ENCODE assay signal across 8 cellular contexts in the genomic region with DNA sequence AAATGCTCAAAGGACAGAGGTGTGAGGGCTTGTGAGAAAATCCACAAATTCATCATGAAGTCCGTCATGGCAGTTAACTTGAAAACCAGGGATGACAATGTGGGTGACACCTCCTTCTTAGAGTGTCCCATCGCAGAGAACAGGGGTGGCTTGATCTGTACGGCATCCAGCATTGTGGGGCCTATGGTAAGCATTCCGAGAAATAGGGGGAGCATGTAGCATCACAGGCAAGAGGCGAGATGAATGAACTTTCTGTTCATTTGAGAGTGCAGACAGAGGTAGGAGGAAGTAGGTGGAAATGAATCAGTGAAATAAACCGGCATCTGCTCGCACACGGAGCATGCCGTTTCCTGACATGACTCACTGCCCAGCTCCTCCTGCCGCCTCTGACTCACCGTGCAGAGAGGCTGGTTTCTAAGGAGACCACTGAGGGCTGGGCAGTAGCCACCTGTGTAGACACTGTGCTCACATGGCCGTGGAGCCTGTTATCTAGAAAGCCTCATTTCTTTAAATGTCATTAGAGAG.
DNase-seq lines count a peak whose midpoint lies in the region; ATAC-seq and TF ChIP-seq lines count a peak whose summit lies in the region.

No MANE protein-coding gene starts in this region.

- H3K9me3 Mint-ChIP-seq in Calu3 (ENCODE audit: low read depth, unreplicated experiment) = peaks cover 5% of the 10 kb centered on the region
- H3K9me3 Mint-ChIP-seq in activated naive CD4-positive, alpha-beta T cell treated with anti-CD3 and anti-CD28 coated beads, Interleukin-2, amount 10 ng/mL, durations not matched to agents 7 days and 5 days = no peaks in the 10 kb centered on the region

- H3K27ac Mint-ChIP-seq in Calu3 (ENCODE audit: unreplicated experiment) = peak overlapping the region; percentile 98
- no peak overlapping the region for H3K27ac Mint-ChIP-seq in activated naive CD4-positive, alpha-beta T cell treated with anti-CD3 and anti-CD28 coated beads, Interleukin-2, amount 10 ng/mL, durations not matched to agents 7 days and 5 days

- peak; percentile 84 for DNase-seq in Calu3
- peak; percentile 76 for DNase-seq in NCI-H748 treated with DMSO at 0.1 percent for 48 hours (lab: John Stamatoyannopoulos, UW)
- peak; percentile 52 for DNase-seq in activated naive CD4-positive, alpha-beta T cell treated with anti-CD3 and anti-CD28 coated beads, Interleukin-2, amount 10 ng/mL, durations not matched to agents 7 days and 5 days
- DNase-seq in left cardiac atrium = peak; percentile 74
- DNase-seq in gastrocnemius medialis = peak in 1 of 2 donors; percentile 12
- DNase-seq in effector CD8-positive, alpha-beta T cell (lab: John Stamatoyannopoulos, UW) = no peak

- peak; percentile 99 for ATAC-seq in GM19395 (IDR thresholded peaks at IDR 0.05; ENCODE audit: unreplicated experiment)
- ATAC-seq in HG03354 (IDR thresholded peaks at IDR 0.05; ENCODE audit: poor library complexity, severe bottlenecking, unreplicated experiment) = peak; percentile 100
- peak; percentile 90 to 99 for ATAC-seq in left cardiac atrium
- ATAC-seq in gastrocnemius medialis = peak; percentile 27 to 39

- H3K27me3 Mint-ChIP-seq in Calu3 (ENCODE audit: unreplicated experiment) = no peaks in the 10 kb centered on the region
- H3K27me3 Mint-ChIP-seq in activated naive CD4-positive, alpha-beta T cell treated with anti-CD3 and anti-CD28 coated beads, Interleukin-2, amount 10 ng/mL, durations not matched to agents 7 days and 5 days = peaks cover 10% of the 10 kb centered on the region

- H3K27me3 ChIP-seq in gastrocnemius medialis = no peaks in the 10 kb centered on the region

- intact Hi-C loops in Calu3 (cut with micrococcal nuclease; ENCODE audit: unreplicated experiment) (loop anchor here (1.0 to 10.0 kb wide), 6 partner anchors 8 to 785 kb away; a partner anchor contains a TSS), left cardiac atrium (cut with DNase I) (no loop called here), gastrocnemius medialis (cut with DNase I; ENCODE audit: low total_unique reads) (no loop called here)

- BruUV-seq in Calu3 (replicated peaks; lab: Mats Ljungman, UMichigan) = no TSS peak

- H3K36me3 ChIP-seq in gastrocnemius medialis = no peaks in the 10 kb centered on the region

- TF ChIP-seq CTCF in Calu3 (IDR thresholded peaks at IDR 0.05; ENCODE audit: unreplicated experiment) (no peak), gastrocnemius medialis (IDR thresholded peaks at IDR 0.05 in 4 of 5, conservative IDR thresholded peaks at IDR 0.05 in 1 of 5) (no peak)

- CTCF ChIA-PET in Calu3 (lab: Charles Lee) = no interaction called here
- CTCF ChIA-PET in activated naive CD4-positive, alpha-beta T cell treated with anti-CD3 and anti-CD28 coated beads, Interleukin-2, amount 10 ng/mL, durations not matched to agents 7 days and 5 days (lab: Charles Lee) = interaction anchor here (0.6 kb wide), 1 partner anchor 1488 kb away, joined by 3 read pairs; no protein-coding TSS in a partner anchor

- H3K4me1 ChIP-seq in gastrocnemius medialis = peaks cover 4% of the 10 kb centered on the region in 2 donors

- no peak overlapping the region for H3K4me3 ChIP-seq in gastrocnemius medialis

- in situ Hi-C loops in gastrocnemius medialis (cut with MboI; ENCODE audit: low sequenced_read_pairs in 4 of 4) = no loop called here

- no peak for TF ChIP-seq POLR2A in gastrocnemius medialis (IDR thresholded peaks at IDR 0.05)

- H3K36me3 Mint-ChIP-seq in Calu3 (ENCODE audit: insufficient read depth, unreplicated experiment) = peaks cover 46% of the 10 kb centered on the region
- no peaks in the 10 kb centered on the region for H3K36me3 Mint-ChIP-seq in activated naive CD4-positive, alpha-beta T cell treated with anti-CD3 and anti-CD28 coated beads, Interleukin-2, amount 10 ng/mL, durations not matched to agents 7 days and 5 days

- no peaks in the 10 kb centered on the region for H3K9me3 ChIP-seq in gastrocnemius medialis

- H3K4me3 Mint-ChIP-seq in Calu3 (ENCODE audit: low read depth, unreplicated experiment) = peak overlapping the region; percentile 51
- H3K4me3 Mint-ChIP-seq in activated naive CD4-positive, alpha-beta T cell treated with anti-CD3 and anti-CD28 coated beads, Interleukin-2, amount 10 ng/mL, durations not matched to agents 7 days and 5 days = no peak overlapping the region

- no peak overlapping the region for H3K27ac ChIP-seq in gastrocnemius medialis

- peaks cover 76% of the 10 kb centered on the region for H3K4me1 Mint-ChIP-seq in Calu3 (ENCODE audit: low read depth, unreplicated experiment)
- H3K4me1 Mint-ChIP-seq in activated naive CD4-positive, alpha-beta T cell treated with anti-CD3 and anti-CD28 coated beads, Interleukin-2, amount 10 ng/mL, durations not matched to agents 7 days and 5 days = peaks cover 14% of the 10 kb centered on the region

Comparison
In these comparisons a context has a peak if more than half of its experiments do, and no peak if none do; other contexts are left out.
1. ATAC-seq: peak in every context shown above with its lines; median percentile 100 in HG03354; 99 in GM19395; 94 in left cardiac atrium; 33 in gastrocnemius medialis.